In genomic region chr2:120520929-120521912, GRCh38 we compare ENCODE assay signal across 9 cellular contexts.
DNase-seq lines count a peak whose midpoint lies in the region; ATAC-seq and TF ChIP-seq lines count a peak whose summit lies in the region.
"Had no signal": no experiment of that assay in that cellular context is flagged by ENCODE, and none has a peak within 500 bp of the region (broad histone marks: within the 10 kb centered on the region; RNA-seq: fewer than 3 reads in every experiment).

No MANE protein-coding gene starts in this region.

- TF ChIP-seq POLR2A in adrenal gland (IDR thresholded peaks at IDR 0.05), result no peak

- H3K9me3 ChIP-seq in adrenal gland (replicated peaks in 1 of 3) (no peaks in the 10 kb centered on the region), tibial artery (no peaks in the 10 kb centered on the region)

- WGBS in adrenal gland, 4 donors, result 44 to 48% (median 45%) methylated on average over 12 to 13 of the region's 13 CpGs

- H3K27ac ChIP-seq in adrenal gland (peak overlapping the region in 1 of 5 donors; percentile 17), tibial artery (no peak overlapping the region)

- H3K27me3 ChIP-seq in adrenal gland, result no peaks in the 10 kb centered on the region
- H3K27me3 ChIP-seq in tibial artery, result peaks cover 0 to 20% of the 10 kb centered on the region in 2 donors

- DNase-seq in AG04449 (ENCODE audit: low read depth, low spot score) (no peak), GM03348 (ENCODE audit: low spot score) (peak; percentile 72), NCI-H226 (peak; percentile 22), adrenal gland (peak in 6 of 7 donors; percentile 41 to 76 (median 59)), iPS-NIHi11 (ENCODE audit: low spot score) (peak; percentile 75), tibial artery (no peak)

- intact Hi-C loops in adrenal gland (cut with DNase I), result loop anchor here (10.0 kb wide), 1 partner anchor 176 kb away; the partner anchor contains the start of gene INHBB (in 2 of the 2)
- intact Hi-C loops in tibial artery (cut with DNase I; ENCODE audit: low total_unique reads), result no loop called here

- CTCF ChIA-PET in AG04449 (lab: Yijun Ruan, JAX), result interaction anchor here (0.6 to 2.5 kb wide), 26 partner anchors 8 to 208 kb away, joined by 3 to 22 read pairs (median 4); no protein-coding TSS in a partner anchor

- POLR2A ChIA-PET in AG04449 (lab: Yijun Ruan, JAX), result interaction anchor here (1.2 kb wide), 1 partner anchor 76 kb away, joined by 3 read pairs; no protein-coding TSS in a partner anchor

- no peaks in the 10 kb centered on the region for H3K36me3 ChIP-seq in adrenal gland (replicated peaks in 1 of 2)
- no peaks in the 10 kb centered on the region for H3K36me3 ChIP-seq in tibial artery

- ATAC-seq in GM19035 (IDR thresholded peaks at IDR 0.05; ENCODE audit: unreplicated experiment) (no peak), HG02884 (IDR thresholded peaks at IDR 0.05; ENCODE audit: unreplicated experiment) (no peak)
- ATAC-seq: stimulated activated effector memory CD8-positive, alpha-beta T cell treated with anti-CD3 and anti-CD28 coated beads, Interleukin-12 subunit alpha, Interleukin-12 subunit beta, amount 100 ng/mL, for 72 hours had no signal

- H3K4me1 ChIP-seq in adrenal gland (replicated peaks in 1 of 2) (peaks cover 6 to 19% of the 10 kb centered on the region in 2 donors), tibial artery (peaks cover 0 to 14% (median 7%) of the 10 kb centered on the region in 4 donors)

- no peak overlapping the region for H3K4me3 ChIP-seq in AG04449 (ENCODE audit: low read depth, low read length)
- no peak overlapping the region for H3K4me3 ChIP-seq in adrenal gland
- H3K4me3 ChIP-seq in tibial artery, result no peak overlapping the region

- TF ChIP-seq CTCF in AG04449 (IDR thresholded peaks at IDR 0.05; ENCODE audit: insufficient read depth, low read length, missing control alignments) (peak; percentile 87), adrenal gland (IDR thresholded peaks at IDR 0.05) (peak; percentile 69 to 89 (median 72)), tibial artery (IDR thresholded peaks at IDR 0.05) (peak; percentile 57 to 81)

Comparison
In these comparisons a context has a peak if more than half of its experiments do, and no peak if none do; other contexts are left out.
1. DNase-seq: peak in GM03348 (single experiment), NCI-H226 (single experiment), adrenal gland (6 of 7) and iPS-NIHi11 (single experiment); none in AG04449 (single experiment) and tibial artery (0 of 2).
2. Peak in every context shown above with its lines, with median percentiles within 50 percentile points of each other: CTCF ChIP-seq.